In genomic region chr19:5903502-5904301, GRCh38 we compare ENCODE assay signal across 8 cellular contexts. TPM values are rescaled to one million over a fixed set of nuclear protein-coding genes. Genes with fewer than 3 reads are reported as not detected.
DNase-seq lines count a peak whose midpoint lies in the region; TF ChIP-seq lines count a peak whose summit lies in the region.

TSS of gene NDUFA11 (minus strand) at chr19:5903790. CDS start at chr19:5903708, 82 bp downstream.

- no peak for TF ChIP-seq CTCF in HFF-Myc (IDR thresholded peaks at IDR 0.05; ENCODE audit: low read depth, low read length, missing control alignments)

- H3K27ac ChIP-seq in SJSA1 (peak within 1 kb of the TSS; percentile 85), temporal lobe (ENCODE audit: low read depth, low read length) (peak within 1 kb of the TSS; percentile 87)

- H3K9me3 ChIP-seq in SJSA1 (replicated peaks): 0 out of 2 replicates have a peak, but pooled peaks cover 2% of the 10 kb centered on the region

- H3K4me3 ChIP-seq in HFF-Myc (replicated peaks; ENCODE audit: low read depth, low read length): peak within 1 kb of the TSS; percentile 90
- H3K4me3 ChIP-seq in SJSA1: peak within 1 kb of the TSS; percentile 83

- DNase-seq in GF-D8 (lab: John Stamatoyannopoulos, UW) (peak; percentile 92), HFF-Myc (ENCODE audit: extremely low read depth, low read depth) (no peak), MV-4-11 (lab: John Stamatoyannopoulos, UW) (peak; percentile 99), SJSA1 (ENCODE audit: low read depth in 1 of 2, low spot score in 2 of 2) (peak; percentile 99), germinal center (ENCODE audit: low spot score) (peak; percentile 93), nucleus accumbens (lab: John Stamatoyannopoulos, UW) (peak in 55 of 56 donors; percentile 91 to 100 (median 98))
- peak; percentile 97 to 99 (median 97) for DNase-seq in activated naive CD4-positive, alpha-beta T cell (lab: John Stamatoyannopoulos, UW)

- peaks cover 24% of the 10 kb centered on the region for H3K36me3 ChIP-seq in SJSA1

- H3K27me3 ChIP-seq in SJSA1 (replicated peaks): no peaks in the 10 kb centered on the region

- H3K4me1 ChIP-seq in SJSA1 (replicated peaks): peaks cover 12% of the 10 kb centered on the region

RNA-seq across cellular contexts. Expression of gene NDUFA11, which starts in this region (rescaled TPM):
- total RNA-seq in SJSA1 (2014; rRNA removed; shearing (Covaris generic)): 385 and 703 TPM in 2 replicates
- total RNA-seq in temporal lobe: 66.1 TPM
